ENCODE assay signal across 15 cellular contexts in genomic region chr10:61936770-61937169, GRCh38. TPM values are rescaled to one million over a fixed set of nuclear protein-coding genes. Genes with fewer than 3 reads are reported as not detected.
DNase-seq lines count a peak whose midpoint lies in the region; ATAC-seq lines count a peak whose summit lies in the region.
"Had no signal": no experiment of that assay in that cellular context is flagged by ENCODE, and none has a peak within 500 bp of the region (broad histone marks: within the 10 kb centered on the region; RNA-seq: fewer than 3 reads in every experiment).

No MANE protein-coding gene starts in this region.

- no peaks in the 10 kb centered on the region for H3K9me3 ChIP-seq in naive thymus-derived CD4-positive, alpha-beta T cell (ENCODE audit: control insufficient read depth in 2 of 3, low read length in 3 of 3)
- no peaks in the 10 kb centered on the region for H3K9me3 ChIP-seq in aorta (ENCODE audit: control insufficient read depth, low read length)
- H3K9me3 ChIP-seq: gastrocnemius medialis had no signal

- peaks cover 0 to 12% (median 3%) of the 10 kb centered on the region in 3 experiments for H3K36me3 ChIP-seq in naive thymus-derived CD4-positive, alpha-beta T cell (ENCODE audit: control insufficient read depth in 2 of 3, insufficient read depth in 3 of 3, low read length in 3 of 3)
- H3K36me3 ChIP-seq in aorta (ENCODE audit: control insufficient read depth in 1 of 2, insufficient read depth in 2 of 2, low read length in 1 of 2) = no peaks in the 10 kb centered on the region
- H3K36me3 ChIP-seq: gastrocnemius medialis, neural progenitor cell had no signal

- WGBS in aorta, 2 donors = 42 to 45% methylated on average over 3 of the region's 3 CpGs

- DNase-seq in activated naive CD4-positive, alpha-beta T cell treated with Interleukin-2 at 50 U/mL for 16 hours = no peak
- no peak for DNase-seq in naive thymus-derived CD4-positive, alpha-beta T cell
- no peak for DNase-seq in aorta
- DNase-seq in NOMO-1 (lab: John Stamatoyannopoulos, UW; ENCODE audit: unreplicated experiment in 2 of 2) = no peak
- DNase-seq in RKO (ENCODE audit: low spot score) = no peak
- DNase-seq: activated naive CD8-positive, alpha-beta T cell treated with anti-CD3 and anti-CD28 coated beads, Interleukin-2, amount 10 ng/mL, durations not matched to agents 7 days and 5 days; dermis blood vessel endothelial cell; gastrocnemius medialis; NCI-H1105 treated with DMSO at 0.1 percent for 48 hours; NCI-H510A; SIG-M5 had no signal

- H3K4me3 Mint-ChIP-seq in activated naive CD4-positive, alpha-beta T cell treated with anti-CD3 and anti-CD28 coated beads, Interleukin-2, amount 50 U/mL, for 24 hours = no peak overlapping the region
- no peak overlapping the region for H3K4me3 Mint-ChIP-seq in activated naive CD8-positive, alpha-beta T cell
- peak overlapping the region in 3 of 10 donors; percentile 30 to 56 (median 48) for H3K4me3 Mint-ChIP-seq in naive thymus-derived CD4-positive, alpha-beta T cell
- H3K4me3 Mint-ChIP-seq: activated naive CD8-positive, alpha-beta T cell treated with anti-CD3 and anti-CD28 coated beads, Interleukin-2, amount 10 ng/mL, durations not matched to agents 7 days and 5 days; neural progenitor cell had no signal

- H3K27me3 Mint-ChIP-seq in activated naive CD4-positive, alpha-beta T cell treated with anti-CD3 and anti-CD28 coated beads, Interleukin-2, amount 50 U/mL, for 24 hours = no peaks in the 10 kb centered on the region
- H3K27me3 Mint-ChIP-seq in activated naive CD8-positive, alpha-beta T cell = no peaks in the 10 kb centered on the region
- no peaks in the 10 kb centered on the region for H3K27me3 Mint-ChIP-seq in naive thymus-derived CD4-positive, alpha-beta T cell
- H3K27me3 Mint-ChIP-seq: activated naive CD8-positive, alpha-beta T cell treated with anti-CD3 and anti-CD28 coated beads, Interleukin-2, amount 10 ng/mL, durations not matched to agents 7 days and 5 days had no signal

- H3K27ac ChIP-seq in naive thymus-derived CD4-positive, alpha-beta T cell (ENCODE audit: low read depth, low read length) = no peak overlapping the region
- H3K27ac ChIP-seq in aorta (ENCODE audit: low read depth in 1 of 2, low read length in 2 of 2) = peak overlapping the region; percentile 8 to 59
- H3K27ac ChIP-seq: gastrocnemius medialis, neural progenitor cell had no signal

- peaks cover 32% of the 10 kb centered on the region for H3K36me3 Mint-ChIP-seq in activated naive CD4-positive, alpha-beta T cell treated with anti-CD3 and anti-CD28 coated beads, Interleukin-2, amount 50 U/mL, for 24 hours
- peaks cover 19% of the 10 kb centered on the region for H3K36me3 Mint-ChIP-seq in activated naive CD8-positive, alpha-beta T cell
- peaks cover 8 to 56% (median 24%) of the 10 kb centered on the region in 5 donors for H3K36me3 Mint-ChIP-seq in naive thymus-derived CD4-positive, alpha-beta T cell

- CTCF ChIA-PET in naive thymus-derived CD4-positive, alpha-beta T cell (lab: Charles Lee) = no interaction called here

- peak overlapping the region; percentile 100 for H3K27ac Mint-ChIP-seq in activated naive CD4-positive, alpha-beta T cell treated with anti-CD3 and anti-CD28 coated beads, Interleukin-2, amount 50 U/mL, for 24 hours
- peak overlapping the region; percentile 94 for H3K27ac Mint-ChIP-seq in activated naive CD8-positive, alpha-beta T cell
- peak overlapping the region in 8 of 9 donors; percentile 3 to 86 (median 56) for H3K27ac Mint-ChIP-seq in naive thymus-derived CD4-positive, alpha-beta T cell
- H3K27ac Mint-ChIP-seq: activated naive CD8-positive, alpha-beta T cell treated with anti-CD3 and anti-CD28 coated beads, Interleukin-2, amount 10 ng/mL, durations not matched to agents 7 days and 5 days; neural progenitor cell had no signal

- no peak overlapping the region for H3K4me3 ChIP-seq in naive thymus-derived CD4-positive, alpha-beta T cell (ENCODE audit: low read length)
- no peak overlapping the region for H3K4me3 ChIP-seq in aorta (ENCODE audit: low read length in 2 of 2)
- H3K4me3 ChIP-seq: gastrocnemius medialis, neural progenitor cell had no signal

- POLR2A ChIA-PET in naive thymus-derived CD4-positive, alpha-beta T cell (lab: Charles Lee) = interaction anchor here (0.6 to 1.4 kb wide), 2 partner anchors 34 to 37 kb away, joined by 4 read pairs; no protein-coding TSS in a partner anchor

- H3K4me1 ChIP-seq in naive thymus-derived CD4-positive, alpha-beta T cell (ENCODE audit: control insufficient read depth in 2 of 2, insufficient read depth in 2 of 2, low read length in 2 of 2) = peaks cover 34 to 62% of the 10 kb centered on the region in 2 donors
- peaks cover 2 to 11% of the 10 kb centered on the region in 2 donors for H3K4me1 ChIP-seq in aorta (ENCODE audit: control insufficient read depth in 1 of 2, insufficient read depth in 2 of 2, low read length in 2 of 2)
- H3K4me1 ChIP-seq: neural progenitor cell had no signal

- intact Hi-C loops in naive thymus-derived CD4-positive, alpha-beta T cell (cut with micrococcal nuclease) = no loop called here
- intact Hi-C loops in aorta (cut with DNase I) = no loop called here

- no peak for ATAC-seq in naive thymus-derived CD4-positive, alpha-beta T cell
- ATAC-seq in aorta (ENCODE audit: low FRiP score) (no peak), GM21447 (IDR thresholded peaks at IDR 0.05; ENCODE audit: unreplicated experiment) (no peak)

- peaks cover 87% of the 10 kb centered on the region for H3K4me1 Mint-ChIP-seq in activated naive CD4-positive, alpha-beta T cell treated with anti-CD3 and anti-CD28 coated beads, Interleukin-2, amount 50 U/mL, for 24 hours
- H3K4me1 Mint-ChIP-seq in activated naive CD8-positive, alpha-beta T cell (ENCODE audit: low read depth) = peaks cover 75% of the 10 kb centered on the region
- peaks cover 49 to 89% (median 79%) of the 10 kb centered on the region in 7 donors for H3K4me1 Mint-ChIP-seq in naive thymus-derived CD4-positive, alpha-beta T cell

- peaks cover 5% of the 10 kb centered on the region for H3K9me3 Mint-ChIP-seq in activated naive CD4-positive, alpha-beta T cell treated with anti-CD3 and anti-CD28 coated beads, Interleukin-2, amount 50 U/mL, for 24 hours
- H3K9me3 Mint-ChIP-seq in activated naive CD8-positive, alpha-beta T cell (ENCODE audit: low read depth) = no peaks in the 10 kb centered on the region
- peaks cover 0 to 4% (median 0%) of the 10 kb centered on the region in 11 donors for H3K9me3 Mint-ChIP-seq in naive thymus-derived CD4-positive, alpha-beta T cell
- H3K9me3 Mint-ChIP-seq: activated naive CD8-positive, alpha-beta T cell treated with anti-CD3 and anti-CD28 coated beads, Interleukin-2, amount 10 ng/mL, durations not matched to agents 7 days and 5 days had no signal

- no peaks in the 10 kb centered on the region for H3K27me3 ChIP-seq in naive thymus-derived CD4-positive, alpha-beta T cell (ENCODE audit: control insufficient read depth in 2 of 2, insufficient read depth in 2 of 2, low read length in 2 of 2)
- H3K27me3 ChIP-seq in aorta (ENCODE audit: control insufficient read depth in 1 of 2, insufficient read depth in 2 of 2, low read length in 1 of 2) = no peaks in the 10 kb centered on the region
- H3K27me3 ChIP-seq: gastrocnemius medialis, neural progenitor cell had no signal

RNA-seq across cellular contexts. Expression of gene ARID5B, which starts 35.3 kb away (rescaled TPM):
- 10 to 100 TPM; 18.6 to 60.8 (median 47.4) TPM for total RNA-seq in naive thymus-derived CD4-positive, alpha-beta T cell
- polyA plus RNA-seq in naive thymus-derived CD4-positive, alpha-beta T cell = 10 to 100 TPM; 39.4 to 49.1 TPM
- total RNA-seq in aorta = 100 to 1,000 TPM in 1 of 2 donors, 10 to 100 TPM in 1; 66.2 to 143 TPM
- 10 to 100 TPM in 1 of 2 donors, 1 to 10 TPM in 1; 7.8 to 33.2 TPM for polyA plus RNA-seq in aorta
